Comparison of ENCODE assay signal across 8 cellular contexts in genomic region chr18:109130-109921, GRCh38. TPM values are rescaled to one million over a fixed set of nuclear protein-coding genes. Genes with fewer than 3 reads are reported as not detected.
DNase-seq lines count a peak whose midpoint lies in the region; ATAC-seq and TF ChIP-seq lines count a peak whose summit lies in the region.
"Not testable (repeated sequence)": the region's sequence is repeated elsewhere in the genome, so short reads cannot be mapped to it uniquely, and the experiment has no call there.

No MANE protein-coding gene starts in this region.

- H3K27ac ChIP-seq in CD8-positive, alpha-beta T cell (ENCODE audit: low read depth, low read length); liver (ENCODE audit: low read depth in 1 of 2, low read length in 2 of 2): not testable (repeated sequence)
- H3K27ac ChIP-seq in epithelial cell of prostate: peak overlapping the region; percentile 52

- not testable (repeated sequence) for H3K9me3 ChIP-seq in CD8-positive, alpha-beta T cell (ENCODE audit: low read length); liver (ENCODE audit: control insufficient read depth in 4 of 4, low read length in 3 of 4)

- TF ChIP-seq CTCF in CD8-positive, alpha-beta T cell (IDR thresholded peaks at IDR 0.05): peak; percentile 21
- not testable (repeated sequence) for TF ChIP-seq CTCF in liver (IDR thresholded peaks at IDR 0.05; ENCODE audit: low read depth, low read length, missing input control)

- peaks cover 16% of the 10 kb centered on the region for H3K9me3 Mint-ChIP-seq in CD8-positive, alpha-beta T cell

- POLR2A ChIA-PET in CD8-positive, alpha-beta T cell (lab: Charles Lee): not testable (repeated sequence)

- H3K36me3 ChIP-seq in CD8-positive, alpha-beta T cell (ENCODE audit: insufficient read depth, low read length); liver (ENCODE audit: control insufficient read depth in 4 of 4, insufficient read depth in 3 of 4, low read depth in 1 of 4, low read length in 3 of 4): not testable (repeated sequence)

- H3K27me3 ChIP-seq in CD8-positive, alpha-beta T cell (ENCODE audit: insufficient read depth, low read length); liver (ENCODE audit: control insufficient read depth in 4 of 4, insufficient read depth in 4 of 4, low read length in 3 of 4): not testable (repeated sequence)

- not testable (repeated sequence) for ATAC-seq in CD8-positive, alpha-beta T cell
- peak; percentile 8 for ATAC-seq in GM21528 (IDR thresholded peaks at IDR 0.05; ENCODE audit: low FRiP score, unreplicated experiment)

- not testable (repeated sequence) for H3K4me3 Mint-ChIP-seq in CD8-positive, alpha-beta T cell

- 26% methylated on average over 7 of the region's 7 CpGs for WGBS in liver

- H3K27me3 Mint-ChIP-seq in CD8-positive, alpha-beta T cell (ENCODE audit: low read depth): not testable (repeated sequence)

- intact Hi-C loops in CD8-positive, alpha-beta T cell (cut with DNase I, micrococcal nuclease): loop anchor here in 1 of 2 experiments (5.0 kb wide), 2 partner anchors 488 to 508 kb away; partner anchors contain the start of gene CLUL1

- CTCF ChIA-PET in CD8-positive, alpha-beta T cell (lab: Charles Lee): not testable (repeated sequence)

- not testable (repeated sequence) for TF ChIP-seq RAD21 in liver (IDR thresholded peaks at IDR 0.05)

- not testable (repeated sequence) for H3K4me1 ChIP-seq in CD8-positive, alpha-beta T cell (ENCODE audit: insufficient read depth, low read length); liver (ENCODE audit: control insufficient read depth in 4 of 4, insufficient read depth in 4 of 4, low read length in 3 of 4)

- peak overlapping the region; percentile 3 for H3K27ac Mint-ChIP-seq in CD8-positive, alpha-beta T cell

- not testable (repeated sequence) for H3K9ac ChIP-seq in liver (ENCODE audit: low read depth in 1 of 2, low read length in 2 of 2)

- not testable (repeated sequence) for H3K4me3 ChIP-seq in CD8-positive, alpha-beta T cell (ENCODE audit: low read depth, low read length); liver (ENCODE audit: low read depth in 1 of 3, low read length in 3 of 3)

- not testable (repeated sequence) for H3K4me1 Mint-ChIP-seq in CD8-positive, alpha-beta T cell (ENCODE audit: low read depth)

- not testable (repeated sequence) for H3K36me3 Mint-ChIP-seq in CD8-positive, alpha-beta T cell

- peak in 4 of 7 experiments; percentile 28 to 79 (median 48) for DNase-seq in CD8-positive, alpha-beta T cell
- peak; percentile 43 for DNase-seq in HT-29 (ENCODE audit: low spot score)
- peak; percentile 88 for DNase-seq in SW480 (ENCODE audit: low spot score)
- DNase-seq in activated naive CD4-positive, alpha-beta T cell treated with anti-CD3 and anti-CD28 coated beads, Interleukin-2, amount 50 U/mL, for 16 hours: peak; percentile 35
- DNase-seq in epithelial cell of prostate (ENCODE audit: low read depth, low spot score): peak; percentile 72
- DNase-seq in stimulated activated CD8-positive, alpha-beta memory T cell treated with anti-CD3 and anti-CD28 coated beads, Interleukin-4, amount 100 ng/mL, for 48 hours: peak; percentile 58

TF ChIP-seq in liver, 16 proteins besides CTCF, POLR2A, EP300 and RAD21:
- TF ChIP-seq RXRA (IDR thresholded peaks at IDR 0.05) (peak in 1 of 2 donors; percentile 11), HNF4A (conservative IDR thresholded peaks at IDR 0.05) (peak in 1 of 2 donors; percentile 32), JUND (IDR thresholded peaks at IDR 0.05) (peak in 1 of 2 donors; percentile 12)
- TF ChIP-seq, protein P1, sequence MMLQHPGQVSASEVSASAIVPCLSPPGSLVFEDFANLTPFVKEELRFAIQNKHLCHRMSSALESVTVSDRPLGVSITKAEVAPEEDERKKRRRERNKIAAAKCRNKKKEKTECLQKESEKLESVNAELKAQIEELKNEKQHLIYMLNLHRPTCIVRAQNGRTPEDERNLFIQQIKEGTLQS (IDR thresholded peaks at IDR 0.05): peak; percentile 50

RNA-seq across cellular contexts. Expression of gene USP14, which starts 49.0 kb away (rescaled TPM):
- total RNA-seq in CD8-positive, alpha-beta T cell: 10 to 100 TPM; 61.3 to 64.1 TPM
- total RNA-seq in HT-29 (2014; rRNA removed; shearing (Covaris generic)): 12.3 and 13.6 TPM in 2 replicates
- total RNA-seq in liver: 10 to 100 TPM; 20.9 to 28.3 TPM
- 10 to 100 TPM; 16.2 to 20.6 TPM for polyA plus RNA-seq in liver

RNA-seq across cellular contexts. Expression of gene TUBB8B, which starts 59.9 kb away (rescaled TPM):
- not detected for total RNA-seq in CD8-positive, alpha-beta T cell
- total RNA-seq in HT-29 (2014; rRNA removed; shearing (Covaris generic)): not detected in 2 replicates
- total RNA-seq in liver: not detected
- not detected for polyA plus RNA-seq in liver

Comparison
In these comparisons a context has a peak if more than half of its experiments do, and no peak if none do; other contexts are left out.
1. DNase-seq: peak in every context shown above with its lines; median percentile 88 in SW480; 72 in epithelial cell of prostate; 58 in stimulated activated CD8-positive, alpha-beta memory T cell treated with anti-CD3 and anti-CD28 coated beads, Interleukin-4, amount 100 ng/mL, for 48 hours; 48 in CD8-positive, alpha-beta T cell; 43 in HT-29; 35 in activated naive CD4-positive, alpha-beta T cell treated with anti-CD3 and anti-CD28 coated beads, Interleukin-2, amount 50 U/mL, for 16 hours.